Comparison of ENCODE assay signal across 8 cellular contexts in the genomic region with DNA sequence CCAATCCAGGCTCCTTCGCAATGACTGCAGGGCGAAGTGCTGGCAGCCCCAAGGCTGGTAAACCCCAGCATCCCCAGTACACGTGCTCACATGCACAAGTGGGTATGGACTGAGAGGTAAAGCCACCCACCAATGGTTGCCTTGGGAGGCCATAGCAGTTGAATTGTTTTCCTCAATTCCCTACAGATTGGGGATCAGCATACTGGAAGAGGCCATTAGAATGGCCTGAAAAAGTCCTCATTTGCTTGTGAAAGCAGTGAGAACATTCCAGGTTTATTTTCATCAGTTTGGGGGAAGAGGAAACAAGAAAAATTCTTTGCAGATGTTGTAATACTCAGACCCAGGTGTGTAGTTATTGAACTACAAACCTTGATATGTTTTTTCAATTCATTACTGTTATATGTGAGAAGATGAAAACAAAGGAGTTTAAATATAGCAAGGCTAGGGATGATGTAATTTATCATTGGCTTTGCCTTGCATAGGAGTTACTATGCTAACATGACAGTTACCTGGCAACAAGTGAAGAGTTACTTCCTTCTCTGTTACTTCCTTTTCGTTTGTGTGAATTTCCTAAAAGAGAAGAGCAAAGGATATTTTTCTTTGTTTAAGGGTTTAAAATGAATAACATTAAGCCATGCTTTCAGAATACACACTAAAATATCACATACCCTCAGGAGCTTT. TPM values are rescaled to one million over a fixed set of nuclear protein-coding genes. Genes with fewer than 3 reads are reported as not detected.
DNase-seq lines count a peak whose midpoint lies in the region; ATAC-seq and TF ChIP-seq lines count a peak whose summit lies in the region.

No MANE protein-coding gene starts in this region.

- H3K4me1 ChIP-seq in mesendoderm (ENCODE audit: control insufficient read depth, low read depth, low read length): peaks cover 18% of the 10 kb centered on the region

- peak; percentile 34 for ATAC-seq in GM21390 (IDR thresholded peaks at IDR 0.05; ENCODE audit: unreplicated experiment)
- ATAC-seq in central memory CD8-positive, alpha-beta T cell (replicated peaks; ENCODE audit: extremely low read depth, poor library complexity, severe bottlenecking): peak; percentile 70
- no peak for ATAC-seq in stimulated activated memory B cell treated with anti-CD40 and anti-IgM and Interleukin-4, amounts not matched to agents 10 μg/mL and 1 μg/mL and 100 μg/mL, for 72 hours

- H3K9ac ChIP-seq in mesendoderm (ENCODE audit: low read length): no peak overlapping the region

- H3K4me3 ChIP-seq in mesendoderm (ENCODE audit: low read length): no peak overlapping the region

- no peak overlapping the region for H3K18ac ChIP-seq in mesendoderm (ENCODE audit: low read length)

- H3K27ac Mint-ChIP-seq in central memory CD8-positive, alpha-beta T cell (ENCODE audit: low read depth): peak overlapping the region; percentile 66
- H3K27ac Mint-ChIP-seq in stimulated activated memory B cell treated with anti-CD40 and anti-IgM and Interleukin-4, amounts not matched to agents 10 μg/mL and 1 μg/mL and 100 μg/mL, for 72 hours: no peak overlapping the region

- no peaks in the 10 kb centered on the region for H3K27me3 ChIP-seq in mesendoderm (ENCODE audit: insufficient read depth, low read length, poor library complexity)

- H2BK15ac ChIP-seq in mesendoderm (replicated peaks; ENCODE audit: low read depth): no peak overlapping the region

- H3K36me3 ChIP-seq in mesendoderm (ENCODE audit: control insufficient read depth, insufficient read depth, low read length): peaks cover 2% of the 10 kb centered on the region

- H3K4me2 ChIP-seq in mesendoderm (ENCODE audit: low read length): no peak overlapping the region

- DNase-seq in NCI-H2029 treated with DMSO at 0.1 percent for 48 hours (lab: John Stamatoyannopoulos, UW) (peak; percentile 46), mesendoderm (peak; percentile 86), G401 (ENCODE audit: low spot score) (no peak), medulla oblongata (ENCODE audit: extremely low spot score) (no peak)
- no peak for DNase-seq in central memory CD8-positive, alpha-beta T cell (ENCODE audit: low spot score in 2 of 2)

- no peak overlapping the region for H4K5ac ChIP-seq in mesendoderm (ENCODE audit: low read length)

- in situ Hi-C loops in G401 (cut with HindIII; ENCODE audit: low sequenced_read_pairs): no loop called here

- peaks cover 38% of the 10 kb centered on the region for H3K4me1 Mint-ChIP-seq in central memory CD8-positive, alpha-beta T cell
- H3K4me1 Mint-ChIP-seq in stimulated activated memory B cell treated with anti-CD40 and anti-IgM and Interleukin-4, amounts not matched to agents 10 μg/mL and 1 μg/mL and 100 μg/mL, for 72 hours: peaks cover 37% of the 10 kb centered on the region

- H3K27ac ChIP-seq in C4-2B (peak overlapping the region; percentile 63), mesendoderm (ENCODE audit: low read depth, low read length) (peak overlapping the region; percentile 53)

- H3K79me1 ChIP-seq in mesendoderm (ENCODE audit: low read length): no peaks in the 10 kb centered on the region

- no peak for TF ChIP-seq CTCF in C4-2B (conservative IDR thresholded peaks at IDR 0.05)

- H3K79me2 ChIP-seq in mesendoderm (ENCODE audit: control insufficient read depth, insufficient read depth, low read length): no peaks in the 10 kb centered on the region

- no peak overlapping the region for H3K4ac ChIP-seq in mesendoderm (ENCODE audit: low read depth, low read length)

- H3K4me3 Mint-ChIP-seq in central memory CD8-positive, alpha-beta T cell: no peak overlapping the region
- no peak overlapping the region for H3K4me3 Mint-ChIP-seq in stimulated activated memory B cell treated with anti-CD40 and anti-IgM and Interleukin-4, amounts not matched to agents 10 μg/mL and 1 μg/mL and 100 μg/mL, for 72 hours

- no peaks in the 10 kb centered on the region for H3K9me3 Mint-ChIP-seq in central memory CD8-positive, alpha-beta T cell
- H3K9me3 Mint-ChIP-seq in stimulated activated memory B cell treated with anti-CD40 and anti-IgM and Interleukin-4, amounts not matched to agents 10 μg/mL and 1 μg/mL and 100 μg/mL, for 72 hours: no peaks in the 10 kb centered on the region

- H3K23ac ChIP-seq in mesendoderm (ENCODE audit: low read length): no peak overlapping the region

- H2AK5ac ChIP-seq in mesendoderm (ENCODE audit: low read length): peak overlapping the region; percentile 88

- WGBS in mesendoderm (ENCODE audit: extremely low coverage, insufficient coverage, low lambda C conversion rate): no CpG with 5 or more reads among the region's 4 CpGs

- peak overlapping the region; percentile 74 for H3K56ac ChIP-seq in mesendoderm (ENCODE audit: low read length)

- no peaks in the 10 kb centered on the region for H3K27me3 Mint-ChIP-seq in central memory CD8-positive, alpha-beta T cell
- H3K27me3 Mint-ChIP-seq in stimulated activated memory B cell treated with anti-CD40 and anti-IgM and Interleukin-4, amounts not matched to agents 10 μg/mL and 1 μg/mL and 100 μg/mL, for 72 hours: no peaks in the 10 kb centered on the region

- no peak overlapping the region for H2BK120ac ChIP-seq in mesendoderm (ENCODE audit: low read depth, low read length)

- H4K8ac ChIP-seq in mesendoderm (ENCODE audit: low read depth, low read length): no peak overlapping the region

- peak overlapping the region; percentile 74 for H2BK5ac ChIP-seq in mesendoderm (ENCODE audit: low read length)

- peaks cover 29% of the 10 kb centered on the region for H3K36me3 Mint-ChIP-seq in central memory CD8-positive, alpha-beta T cell (ENCODE audit: insufficient read depth)
- H3K36me3 Mint-ChIP-seq in stimulated activated memory B cell treated with anti-CD40 and anti-IgM and Interleukin-4, amounts not matched to agents 10 μg/mL and 1 μg/mL and 100 μg/mL, for 72 hours: peaks cover 48% of the 10 kb centered on the region

RNA-seq across cellular contexts. Expression of a gene that starts 36.4 kb away (rescaled TPM):
- polyA plus RNA-seq in mesendoderm (2013, experiment 1 of 2): 20.5 TPM
- 21.3 TPM for polyA plus RNA-seq in mesendoderm (2013, experiment 2 of 2)
- total RNA-seq in G401 (2014; rRNA removed; shearing (Covaris generic)): 12.7 and 23.8 TPM in 2 replicates

Comparison
In these comparisons a context has a peak if more than half of its experiments do, and no peak if none do; other contexts are left out.
1. DNase-seq: peak in NCI-H2029 treated with DMSO at 0.1 percent for 48 hours (single experiment) and mesendoderm (single experiment); none in central memory CD8-positive, alpha-beta T cell (0 of 2), G401 (single experiment) and medulla oblongata (single experiment).